Comparison of ENCODE assay signal across 19 cellular contexts in the genomic region with DNA sequence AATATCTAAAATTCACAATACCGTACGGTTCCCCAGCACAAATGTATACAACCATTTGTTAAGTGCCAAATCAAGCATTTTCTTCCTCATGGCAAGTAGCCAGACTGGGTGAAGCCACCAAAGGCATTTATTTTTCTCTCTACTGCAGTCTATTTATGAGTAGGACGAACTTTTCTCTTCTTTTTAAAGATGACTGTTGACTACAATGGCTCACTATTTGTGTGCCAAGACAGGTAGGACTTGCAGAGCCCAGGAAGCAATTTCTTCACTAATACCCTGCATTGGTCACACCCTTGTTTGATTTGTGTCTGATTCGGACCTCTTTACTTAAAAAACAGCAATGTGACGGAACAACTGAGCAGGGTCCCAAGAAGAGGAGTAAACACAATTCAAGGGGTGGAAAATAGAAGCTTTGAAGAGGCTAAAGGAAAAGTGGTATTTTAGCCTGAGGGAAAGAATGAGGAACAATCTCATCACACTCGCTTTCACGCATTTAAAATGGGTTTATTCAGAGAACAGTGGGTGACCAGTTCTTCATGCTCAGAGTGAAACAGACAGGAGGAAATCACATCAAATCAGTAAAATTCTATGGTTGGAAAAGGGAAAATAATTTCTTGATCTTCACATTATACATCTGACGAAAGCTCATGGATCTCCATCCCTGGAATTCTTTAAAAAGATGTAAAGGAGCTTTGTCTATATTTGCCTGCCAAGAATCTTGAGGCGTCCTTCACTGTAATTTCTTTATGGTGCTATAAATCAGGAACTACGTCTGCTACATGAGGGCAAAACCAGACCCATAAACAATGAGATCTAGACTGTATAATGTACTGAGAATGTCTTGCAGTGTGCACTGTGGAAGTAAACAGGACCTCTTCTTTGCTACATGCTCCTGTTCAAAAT.
A peak's percentile ranks its signal among the peaks of the same experiment; 100 is the strongest.
DNase-seq lines count a peak whose midpoint lies in the region; ATAC-seq and TF ChIP-seq lines count a peak whose summit lies in the region.
"Had no signal": no experiment of that assay in that cellular context is flagged by ENCODE, and none has a peak within 500 bp of the region (broad histone marks: within the 10 kb centered on the region; RNA-seq: fewer than 3 reads in every experiment).

No MANE protein-coding gene starts in this region.

- H4K20me1 ChIP-seq in HCT116 (ENCODE audit: insufficient read depth) (no peaks in the 10 kb centered on the region), PC-3 (ENCODE audit: low read length) (no peaks in the 10 kb centered on the region)

- H3K27ac Mint-ChIP-seq in nephron (peak overlapping the region; percentile 14 to 93 (median 88)), endothelial cell (ENCODE audit: unreplicated experiment) (no peak overlapping the region)
- H3K27ac Mint-ChIP-seq in activated CD4-positive, alpha-beta memory T cell treated with anti-CD3 and anti-CD28 coated beads, Interleukin-2, amount 10 ng/mL, durations not matched to agents 7 days and 5 days = no peak overlapping the region
- H3K27ac Mint-ChIP-seq: CD14-positive monocyte, HFFc6 had no signal

- TF ChIP-seq CTCF in HCT116 (IDR thresholded peaks at IDR 0.05 in 2 of 3, conservative IDR thresholded peaks at IDR 0.05 in 1 of 3; ENCODE audit: borderline replicate concordance in 1 of 3, insufficient read depth in 1 of 3, low read depth in 2 of 3, low read length in 2 of 3) = no peak
- TF ChIP-seq CTCF in PC-3 (conservative IDR thresholded peaks at IDR 0.05; ENCODE audit: low read depth, low read length) = no peak
- no peak for TF ChIP-seq CTCF in nephron (IDR thresholded peaks at IDR 0.05; ENCODE audit: unreplicated experiment in 3 of 3)
- no peak for TF ChIP-seq CTCF in endothelial cell (IDR thresholded peaks at IDR 0.05; ENCODE audit: unreplicated experiment)

- H3K4me1 ChIP-seq in HCT116 (ENCODE audit: control insufficient read depth in 1 of 2, insufficient read depth in 2 of 2, low read length in 2 of 2) (no peaks in the 10 kb centered on the region; a peak in 1 of 4 replicates), PC-3 (ENCODE audit: insufficient read depth, low read length) (peaks cover 31% of the 10 kb centered on the region)

- no peaks in the 10 kb centered on the region for H3K9me3 ChIP-seq in HCT116 (ENCODE audit: control insufficient read depth in 1 of 2, insufficient read depth in 1 of 2, low read depth in 1 of 2, low read length in 2 of 2)
- no peaks in the 10 kb centered on the region for H3K9me3 ChIP-seq in PC-3 (ENCODE audit: low read length)
- H3K9me3 ChIP-seq: SK-N-SH had no signal

- TF ChIP-seq RAD21 in HCT116 (IDR thresholded peaks at IDR 0.05; ENCODE audit: low read depth) = no peak

- H3K36me3 ChIP-seq in HCT116 (ENCODE audit: control insufficient read depth in 1 of 2, insufficient read depth in 2 of 2, low read length in 2 of 2) = no peaks in the 10 kb centered on the region
- H3K36me3 ChIP-seq in PC-3 (ENCODE audit: low read depth, low read length) = no peaks in the 10 kb centered on the region

- no peak overlapping the region for H3K27ac ChIP-seq in HCT116 (ENCODE audit: low read depth, low read length)
- peak overlapping the region; percentile 79 for H3K27ac ChIP-seq in PC-3 (ENCODE audit: low read length)

- no peak for TF ChIP-seq POLR2A in HCT116 (IDR thresholded peaks at IDR 0.05; ENCODE audit: borderline replicate concordance, extremely low read depth, insufficient read depth, insufficient read length)

- H3K27me3 ChIP-seq in HCT116 (ENCODE audit: insufficient read depth, low read length) = no peaks in the 10 kb centered on the region
- H3K27me3 ChIP-seq in PC-3 (ENCODE audit: low read length) = no peaks in the 10 kb centered on the region

- POLR2A ChIA-PET in HCT116 (lab: Charles Lee) = no interaction called here
- POLR2A ChIA-PET in PC-3 (lab: Charles Lee; ENCODE audit: unreplicated experiment) = no interaction called here
- POLR2A ChIA-PET in activated CD4-positive, alpha-beta memory T cell treated with anti-CD3 and anti-CD28 coated beads, Interleukin-2, amount 10 ng/mL, durations not matched to agents 7 days and 5 days (lab: Charles Lee) = no interaction called here

- CTCF ChIA-PET in HCT116 (lab: Charles Lee) = no interaction called here
- CTCF ChIA-PET in PC-3 (lab: Charles Lee) = no interaction called here
- CTCF ChIA-PET in activated CD4-positive, alpha-beta memory T cell treated with anti-CD3 and anti-CD28 coated beads, Interleukin-2, amount 10 ng/mL, durations not matched to agents 7 days and 5 days (lab: Charles Lee) = interaction anchor here (1.0 kb wide), 1 partner anchor 13 kb away, joined by 3 read pairs; no protein-coding TSS in a partner anchor

- DNase-seq in HCT116 (ENCODE audit: low read depth, low spot score) (no peak), PC-3 (peak; percentile 77), endothelial cell (ENCODE audit: low spot score) (no peak), globus pallidus (ENCODE audit: low spot score) (no peak)
- no peak for DNase-seq in activated CD4-positive, alpha-beta memory T cell treated with anti-CD3 and anti-CD28 coated beads, Interleukin-2, amount 10 ng/mL, durations not matched to agents 7 days and 5 days
- DNase-seq: ACHN, AML-193, EL, HFFc6, NCI-H1436 treated with DMSO at 0.1 percent for 48 hours, NCI-H2227 treated with DMSO at 0.1 percent for 48 hours, NCI-H524, Right ventricle myocardium superior, SK-N-SH had no signal

- RAD21 ChIA-PET in HCT116 (lab: Charles Lee; ENCODE audit: low non-redundant PET in 1 of 2, low total read pairs in 2 of 2, uncharacterized antibody in 2 of 2, unreplicated experiment in 2 of 2) = no interaction called here

- no TSS peak for BruUV-seq in HCT116 (replicated peaks; lab: Mats Ljungman, UMichigan)
- BruUV-seq in PC-3 (replicated peaks; lab: Mats Ljungman, UMichigan) = no TSS peak

- H2AFZ ChIP-seq in HCT116 (ENCODE audit: low read depth, low read length, poor library complexity, severe bottlenecking) (no peak overlapping the region), PC-3 (ENCODE audit: low read length) (peak overlapping the region; percentile 12; the same call in 1 of the 2 replicates)

- no peaks in the 10 kb centered on the region for H3K9me3 Mint-ChIP-seq in nephron
- H3K9me3 Mint-ChIP-seq in endothelial cell (ENCODE audit: unreplicated experiment) = no peaks in the 10 kb centered on the region
- peaks cover 2% of the 10 kb centered on the region for H3K9me3 Mint-ChIP-seq in activated CD4-positive, alpha-beta memory T cell treated with anti-CD3 and anti-CD28 coated beads, Interleukin-2, amount 10 ng/mL, durations not matched to agents 7 days and 5 days
- H3K9me3 Mint-ChIP-seq: CD14-positive monocyte, HFFc6, IgD-negative memory B cell had no signal

- intact Hi-C loops in HCT116 (cut with micrococcal nuclease) (no loop called here), PC-3 (cut with micrococcal nuclease) (loop anchor here (2.0 kb wide), 1 partner anchor 34 kb away; no protein-coding TSS in a partner anchor)

- H3K9me2 ChIP-seq in HCT116 (ENCODE audit: insufficient read depth) = no peaks in the 10 kb centered on the region; the same call in 1 of the 2 replicates
- no peaks in the 10 kb centered on the region for H3K9me2 ChIP-seq in PC-3 (replicated peaks; ENCODE audit: low read length)
- H3K9me2 ChIP-seq: SK-N-SH had no signal

- H3K36me3 Mint-ChIP-seq in nephron (ENCODE audit: low read depth) (peaks cover 13% of the 10 kb centered on the region), endothelial cell (ENCODE audit: low read depth, unreplicated experiment) (peaks cover 15% of the 10 kb centered on the region)
- H3K36me3 Mint-ChIP-seq in activated CD4-positive, alpha-beta memory T cell treated with anti-CD3 and anti-CD28 coated beads, Interleukin-2, amount 10 ng/mL, durations not matched to agents 7 days and 5 days (ENCODE audit: low read depth) = no peaks in the 10 kb centered on the region

- H3K27me3 Mint-ChIP-seq in nephron (ENCODE audit: low read depth) (no peaks in the 10 kb centered on the region), endothelial cell (ENCODE audit: unreplicated experiment) (peaks cover 9% of the 10 kb centered on the region)
- peaks cover 15% of the 10 kb centered on the region for H3K27me3 Mint-ChIP-seq in activated CD4-positive, alpha-beta memory T cell treated with anti-CD3 and anti-CD28 coated beads, Interleukin-2, amount 10 ng/mL, durations not matched to agents 7 days and 5 days

- H3K79me2 ChIP-seq in HCT116 (ENCODE audit: insufficient read depth, low read length) = no peaks in the 10 kb centered on the region
- H3K79me2 ChIP-seq in PC-3 (ENCODE audit: low read length) = no peaks in the 10 kb centered on the region

- H3K4me3 ChIP-seq in HCT116 (replicated peaks in 1 of 2; ENCODE audit: low read depth in 1 of 2, low read length in 2 of 2) (no peak overlapping the region), PC-3 (ENCODE audit: low read length) (peak overlapping the region; percentile 15; the same call in 1 of the 2 replicates)

- H3K4me3 Mint-ChIP-seq in nephron (no peak overlapping the region), endothelial cell (ENCODE audit: unreplicated experiment) (no peak overlapping the region)
- no peak overlapping the region for H3K4me3 Mint-ChIP-seq in activated CD4-positive, alpha-beta memory T cell treated with anti-CD3 and anti-CD28 coated beads, Interleukin-2, amount 10 ng/mL, durations not matched to agents 7 days and 5 days
- H3K4me3 Mint-ChIP-seq: CD14-positive monocyte, HFFc6 had no signal

- H3K4me2 ChIP-seq in HCT116 (ENCODE audit: low read length) (no peak overlapping the region), PC-3 (ENCODE audit: low read length) (peak overlapping the region; percentile 54)
- H3K4me2 ChIP-seq: SK-N-SH had no signal

- H3K4me1 Mint-ChIP-seq in nephron = peaks cover 27% of the 10 kb centered on the region
- H3K4me1 Mint-ChIP-seq in endothelial cell (ENCODE audit: unreplicated experiment) = no peaks in the 10 kb centered on the region
- H3K4me1 Mint-ChIP-seq in activated CD4-positive, alpha-beta memory T cell treated with anti-CD3 and anti-CD28 coated beads, Interleukin-2, amount 10 ng/mL, durations not matched to agents 7 days and 5 days = no peaks in the 10 kb centered on the region
- H3K4me1 Mint-ChIP-seq: IgD-negative memory B cell had no signal

- no peak overlapping the region for H3K9ac ChIP-seq in HCT116 (ENCODE audit: low read length)
- peak overlapping the region; percentile 34 for H3K9ac ChIP-seq in PC-3 (ENCODE audit: low read length)
- H3K9ac ChIP-seq: SK-N-SH had no signal

- no peak for ATAC-seq in HCT116
- peak; percentile 74 for ATAC-seq in PC-3
- ATAC-seq in esophagus mucosa = peak; percentile 80
- ATAC-seq in HG03432 (IDR thresholded peaks at IDR 0.05; ENCODE audit: unreplicated experiment) = no peak

- H3F3A ChIP-seq in PC-3 (ENCODE audit: low read length, unreplicated experiment) = no peaks in the 10 kb centered on the region

TF ChIP-seq in HCT116, 20 proteins besides CTCF, POLR2A, EP300 and RAD21:
- TF ChIP-seq CEBPB (IDR thresholded peaks at IDR 0.05; ENCODE audit: low read depth) = 0 out of 2 replicates have a peak, but pooled peaks have one; percentile 13
- TF ChIP-seq, protein P1, sequence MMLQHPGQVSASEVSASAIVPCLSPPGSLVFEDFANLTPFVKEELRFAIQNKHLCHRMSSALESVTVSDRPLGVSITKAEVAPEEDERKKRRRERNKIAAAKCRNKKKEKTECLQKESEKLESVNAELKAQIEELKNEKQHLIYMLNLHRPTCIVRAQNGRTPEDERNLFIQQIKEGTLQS (IDR thresholded peaks at IDR 0.05) = no peak
TF ChIP-seq in HCT116: peak in this region for 1.

Comparison
In these comparisons a context has a peak if more than half of its experiments do, and no peak if none do; other contexts are left out.
1. ATAC-seq: peak in PC-3 (single experiment) and esophagus mucosa (single experiment); none in HCT116 (single experiment) and HG03432 (single experiment).
2. H3K27ac Mint-ChIP-seq: peak in nephron (3 of 3); none in endothelial cell (single experiment) and activated CD4-positive, alpha-beta memory T cell treated with anti-CD3 and anti-CD28 coated beads, Interleukin-2, amount 10 ng/mL, durations not matched to agents 7 days and 5 days (single experiment).